In the genomic region with DNA sequence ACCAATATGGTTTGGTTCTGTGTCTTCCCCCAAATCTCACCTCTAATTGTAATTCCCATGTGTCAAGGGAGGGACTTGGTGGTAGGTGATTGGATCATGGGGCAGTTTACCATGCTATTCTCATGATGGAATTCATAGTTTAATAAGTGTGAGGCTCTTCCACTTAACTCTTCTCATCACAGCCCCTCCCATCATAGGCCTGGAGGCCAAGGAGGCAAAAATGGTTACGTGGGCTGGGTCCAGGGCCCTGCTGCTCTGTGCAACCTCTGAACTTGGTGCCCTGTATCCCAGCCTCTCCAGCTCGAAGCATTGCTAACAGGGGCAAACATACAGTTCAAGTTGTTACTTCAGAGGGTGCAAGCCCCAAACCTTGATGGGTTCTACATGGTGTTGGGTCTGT, we compare ENCODE assay signal across 37 cellular contexts.
"Had no signal": no experiment of that assay in that cellular context is flagged by ENCODE, and none has a peak within 500 bp of the region (broad histone marks: within the 10 kb centered on the region; RNA-seq: fewer than 3 reads in every experiment).

No MANE protein-coding gene starts in this region.

- ATAC-seq: activated CD8-positive, alpha-beta T cell treated with anti-CD3 and anti-CD28 coated beads for 36 hours; activated naive CD4-positive, alpha-beta T cell treated with anti-CD3 and anti-CD28 coated beads, Interleukin-2, amount 50 U/mL, for 72 hours; activated T-cell treated with anti-CD3 and anti-CD28 coated beads, Interleukin-2, amount 50 U/mL, for 4 hours; activated T-cell treated with anti-CD3 and anti-CD28 coated beads, Interleukin-2, amount 50 U/mL, for 72 hours; activated T-helper 17 cell treated with anti-CD3 and anti-CD28 coated beads, Interleukin-2, amount 50 U/mL, for 72 hours; body of pancreas had no signal

- H3K27ac ChIP-seq: adrenal gland, body of pancreas, brain microvascular endothelial cell, breast epithelium, VCaP had no signal

- H3K27ac Mint-ChIP-seq: activated B cell treated with CpG ODN at 0.5 μM for 24 hours; activated CD4-positive, alpha-beta memory T cell treated with anti-CD3 and anti-CD28 coated beads for 36 hours; activated CD4-positive, alpha-beta T cell treated with anti-CD3 and anti-CD28 coated beads, Interleukin-2, amount 10 ng/mL, durations not matched to agents 24 days and 14 days; activated CD8-positive, alpha-beta T cell treated with anti-CD3 and anti-CD28 coated beads for 36 hours; activated naive CD4-positive, alpha-beta T cell treated with anti-CD3 and anti-CD28 coated beads for 36 hours; activated naive CD4-positive, alpha-beta T cell treated with anti-CD3 and anti-CD28 coated beads, Interleukin-2, amount 50 U/mL, for 72 hours; activated naive CD8-positive, alpha-beta T cell treated with anti-CD3 and anti-CD28 coated beads for 36 hours; activated T-cell treated with anti-CD3 and anti-CD28 coated beads, Interleukin-2, amount 50 U/mL, for 72 hours; activated T-helper 1 cell treated with anti-CD3 and anti-CD28 coated beads, Interleukin-12 subunit alpha, Interleukin-12 subunit beta, Interleukin-2, Interleukin-4 antibody, amounts not matched to agents 30 ng/mL and 10 ng/mL and 1 ng/mL, durations not matched to agents 14 hours and 24 hours and 36 hours; activated T-helper 17 cell treated with anti-CD3 and anti-CD28 coated beads, Interleukin-2, amount 50 U/mL, for 72 hours; T-helper 1 cell treated with Interleukin-12 subunit alpha and Interleukin-12 subunit beta and Interleukin-4 antibody, amounts not matched to agents 30 μg/mL and 1 μg/mL, for 36 hours; T-helper 2 cell treated with Interferon-gamma antibody and Interleukin-4, amounts not matched to agents 5 μg/mL and 100 μg/mL, for 36 hours had no signal

- H3K4me3 ChIP-seq: adrenal gland, body of pancreas, breast epithelium had no signal

- H3K27me3 ChIP-seq: adrenal gland, body of pancreas, brain microvascular endothelial cell, breast epithelium had no signal

- FAIRE-seq: astrocyte, TTC549 had no signal

- H3K36me3 ChIP-seq: adrenal gland, brain microvascular endothelial cell, breast epithelium had no signal

- DNase-seq: activated B cell treated with CpG ODN at 0.5 μM for 24 hours; activated CD4-positive, alpha-beta memory T cell treated with anti-CD3 and anti-CD28 coated beads for 36 hours; activated CD4-positive, alpha-beta T cell treated with anti-CD3 and anti-CD28 coated beads for 4 hours; activated CD4-positive, alpha-beta T cell treated with anti-CD3 and anti-CD28 coated beads, Interleukin-2, amount 10 ng/mL, durations not matched to agents 24 days and 14 days; activated CD4-positive, alpha-beta T cell treated with anti-CD3 and anti-CD28 coated beads, Interleukin-2, amount 50 U/mL, for 1 hour; activated CD4-positive, alpha-beta T cell treated with anti-CD3 and anti-CD28 coated beads, Interleukin-2, amount 50 U/mL, for 4 hours; activated CD4-positive, CD25-positive, alpha-beta regulatory T cell treated with anti-CD3 and anti-CD28 coated beads, Interleukin-2, amount 50 U/mL, for 72 hours; activated CD8-positive, alpha-beta memory T cell treated with anti-CD3 and anti-CD28 coated beads, Interleukin-2, amount 50 U/mL, for 4 hours; activated CD8-positive, alpha-beta T cell treated with anti-CD3 and anti-CD28 coated beads for 36 hours; activated effector memory CD4-positive, alpha-beta T cell treated with anti-CD3 and anti-CD28 coated beads, Interleukin-2, amount 50 U/mL, for 16 hours; activated gamma-delta T cell treated with Interleukin-2 at 50 U/mL for 16 hours; activated naive CD4-positive, alpha-beta T cell; activated naive CD4-positive, alpha-beta T cell treated with anti-CD3 and anti-CD28 coated beads for 36 hours; activated naive CD4-positive, alpha-beta T cell treated with anti-CD3 and anti-CD28 coated beads, Interleukin-2, amount 50 U/mL, for 16 hours; activated naive CD8-positive, alpha-beta T cell treated with anti-CD3 and anti-CD28 coated beads for 36 hours; activated T-cell treated with anti-CD3 and anti-CD28 coated beads for 4 hours; activated T-cell treated with anti-CD3 and anti-CD28 coated beads, Interleukin-2, amount 50 U/mL, for 1 hour; activated T-cell treated with anti-CD3 and anti-CD28 coated beads, Interleukin-2, amount 50 U/mL, for 4 hours; activated T-cell treated with anti-CD3 and anti-CD28 coated beads, Interleukin-2, amount 50 U/mL, for 72 hours; adrenal gland; amniotic stem cell; aorta; body of pancreas; brain microvascular endothelial cell; central memory CD4-positive, alpha-beta T cell; T-helper 1 cell; T-helper 2 cell; T-helper 9 cell had no signal

- H3K27me3 Mint-ChIP-seq: activated B cell treated with CpG ODN at 0.5 μM for 24 hours; activated CD4-positive, alpha-beta memory T cell treated with anti-CD3 and anti-CD28 coated beads for 36 hours; activated CD4-positive, alpha-beta T cell treated with anti-CD3 and anti-CD28 coated beads, Interleukin-2, amount 10 ng/mL, durations not matched to agents 24 days and 14 days; activated CD8-positive, alpha-beta T cell treated with anti-CD3 and anti-CD28 coated beads for 36 hours; activated naive CD8-positive, alpha-beta T cell treated with anti-CD3 and anti-CD28 coated beads for 36 hours; activated T-helper 17 cell treated with anti-CD3 and anti-CD28 coated beads, Interleukin-2, amount 50 U/mL, for 72 hours had no signal

- H3K9me3 ChIP-seq: adrenal gland, body of pancreas had no signal

- H3K4me1 ChIP-seq: adrenal gland, body of pancreas, breast epithelium had no signal

- H3K4me3 Mint-ChIP-seq: activated B cell treated with CpG ODN at 0.5 μM for 24 hours; activated CD4-positive, alpha-beta memory T cell treated with anti-CD3 and anti-CD28 coated beads for 36 hours; activated CD4-positive, alpha-beta T cell treated with anti-CD3 and anti-CD28 coated beads, Interleukin-2, amount 10 ng/mL, durations not matched to agents 24 days and 14 days; activated CD8-positive, alpha-beta T cell treated with anti-CD3 and anti-CD28 coated beads for 36 hours; activated naive CD4-positive, alpha-beta T cell treated with anti-CD3 and anti-CD28 coated beads for 36 hours; activated naive CD8-positive, alpha-beta T cell treated with anti-CD3 and anti-CD28 coated beads for 36 hours; activated T-cell treated with anti-CD3 and anti-CD28 coated beads, Interleukin-2, amount 50 U/mL, for 4 hours; activated T-cell treated with anti-CD3 and anti-CD28 coated beads, Interleukin-2, amount 50 U/mL, for 72 hours; activated T-helper 1 cell treated with anti-CD3 and anti-CD28 coated beads, Interleukin-12 subunit alpha, Interleukin-12 subunit beta, Interleukin-2, Interleukin-4 antibody, amounts not matched to agents 30 ng/mL and 10 ng/mL and 1 ng/mL, durations not matched to agents 14 hours and 24 hours and 36 hours; activated T-helper 17 cell treated with anti-CD3 and anti-CD28 coated beads, Interleukin-2, amount 50 U/mL, for 72 hours; T-helper 1 cell treated with Interleukin-12 subunit alpha and Interleukin-12 subunit beta and Interleukin-4 antibody, amounts not matched to agents 30 μg/mL and 1 μg/mL, for 36 hours; T-helper 2 cell treated with Interferon-gamma antibody and Interleukin-4, amounts not matched to agents 5 μg/mL and 100 μg/mL, for 36 hours had no signal

- H3K4me1 Mint-ChIP-seq: activated B cell treated with CpG ODN at 0.5 μM for 24 hours; activated CD4-positive, alpha-beta T cell treated with anti-CD3 and anti-CD28 coated beads, Interleukin-2, amount 10 ng/mL, durations not matched to agents 24 days and 14 days had no signal
